5 cellular contexts compared by ENCODE assay signal in genomic region chr5:147141580-147141979, GRCh38.
DNase-seq lines count a peak whose midpoint lies in the region; TF ChIP-seq lines count a peak whose summit lies in the region.
"Not testable (repeated sequence)": the region's sequence is repeated elsewhere in the genome, so short reads cannot be mapped to it uniquely, and the experiment has no call there.

No MANE protein-coding gene starts in this region.

- peak overlapping the region; percentile 7; the same call in 1 of the 2 replicates for H3K4me2 ChIP-seq in KMS-11
- not testable (repeated sequence) for H3K4me2 ChIP-seq in neuronal stem cell (ENCODE audit: insufficient read depth, low read length, poor library complexity, severe bottlenecking)

- not testable (repeated sequence) for H2BK120ac ChIP-seq in neuronal stem cell (ENCODE audit: low read depth, low read length)

- H3K27me3 Mint-ChIP-seq in endodermal cell (ENCODE audit: insufficient read depth), result not testable (repeated sequence)

- H2BK15ac ChIP-seq in neuronal stem cell (ENCODE audit: low read length), result not testable (repeated sequence)

- WGBS in endodermal cell (ENCODE audit: insufficient coverage in 1 of 2, insufficient read length in 1 of 2), 2 experiments, result 86% methylated on average over 2 of the region's 2 CpGs; no CpG with 5 or more reads in 1 of the 2 experiments
- WGBS in neuronal stem cell (ENCODE audit: extremely low coverage in 2 of 2, insufficient read length in 2 of 2, insufficient replicate concordance in 1 of 2), 2 donors, result no CpG with 5 or more reads among the region's 2 CpGs

- H3K36me3 Mint-ChIP-seq in endodermal cell (ENCODE audit: low read depth), result peaks cover 28% of the 10 kb centered on the region

- DNase-seq in DMS53 (lab: John Stamatoyannopoulos, UW), result peak; percentile 57
- DNase-seq in NCI-H69 (lab: John Stamatoyannopoulos, UW), result peak; percentile 29
- DNase-seq in endodermal cell; neuronal stem cell (ENCODE audit: low spot score): not testable (repeated sequence)

- not testable (repeated sequence) for H3K79me2 ChIP-seq in KMS-11 (ENCODE audit: insufficient read depth, low read depth)

- H3K4me3 Mint-ChIP-seq in endodermal cell, result not testable (repeated sequence)

- not testable (repeated sequence) for H4K20me1 ChIP-seq in KMS-11 (ENCODE audit: insufficient read depth)

- H2AFZ ChIP-seq in KMS-11 (ENCODE audit: low read depth), result peak overlapping the region; percentile 25; the same call in 1 of the 2 replicates
- not testable (repeated sequence) for H2AFZ ChIP-seq in neuronal stem cell (ENCODE audit: low read length)

- peak overlapping the region; percentile 5 for H3K18ac ChIP-seq in neuronal stem cell (ENCODE audit: low read length)

- H3K9ac ChIP-seq in KMS-11; endodermal cell (ENCODE audit: extremely low read depth, low read length, poor library complexity, severe bottlenecking); neuronal stem cell (ENCODE audit: low read depth, low read length, poor library complexity): not testable (repeated sequence)

- not testable (repeated sequence) for H3K14ac ChIP-seq in neuronal stem cell (ENCODE audit: low read length)

- not testable (repeated sequence) for H2BK12ac ChIP-seq in neuronal stem cell (ENCODE audit: low read length)

- not testable (repeated sequence) for TF ChIP-seq CTCF in KMS-11 (conservative IDR thresholded peaks at IDR 0.05; ENCODE audit: low read depth, low read length); endodermal cell (conservative IDR thresholded peaks at IDR 0.05)

- H2BK5ac ChIP-seq in neuronal stem cell (ENCODE audit: low read length), result not testable (repeated sequence)

- not testable (repeated sequence) for H3K4ac ChIP-seq in neuronal stem cell (ENCODE audit: low read length)

- peaks cover 38% of the 10 kb centered on the region for H3K9me3 Mint-ChIP-seq in endodermal cell

- not testable (repeated sequence) for H3K36me3 ChIP-seq in KMS-11 (ENCODE audit: insufficient read depth); endodermal cell (ENCODE audit: control insufficient read depth, insufficient read depth, low read length); neuronal stem cell (replicated peaks in 1 of 2; ENCODE audit: control insufficient read depth in 2 of 2, insufficient read depth in 2 of 2, low read length in 2 of 2)

- not testable (repeated sequence) for H4K8ac ChIP-seq in neuronal stem cell (ENCODE audit: low read depth, low read length)

- H3K79me1 ChIP-seq in neuronal stem cell (ENCODE audit: low read depth, low read length), result not testable (repeated sequence)

- not testable (repeated sequence) for H3K27ac ChIP-seq in KMS-11; endodermal cell (ENCODE audit: low read depth, low read length); neuronal stem cell (replicated peaks; ENCODE audit: low read length)

- peaks cover 13% of the 10 kb centered on the region for H3K4me1 ChIP-seq in KMS-11 (ENCODE audit: low read depth, poor library complexity, severe bottlenecking)
- not testable (repeated sequence) for H3K4me1 ChIP-seq in endodermal cell (ENCODE audit: control insufficient read depth, insufficient read depth, low read length); neuronal stem cell (ENCODE audit: control insufficient read depth in 2 of 2, insufficient read depth in 1 of 2, low read depth in 1 of 2, low read length in 2 of 2)

- not testable (repeated sequence) for H4K91ac ChIP-seq in neuronal stem cell (ENCODE audit: low read depth, low read length, poor library complexity)

- H3K9me3 ChIP-seq in endodermal cell (ENCODE audit: control insufficient read depth, low read length), result peaks cover 37% of the 10 kb centered on the region
- H3K9me3 ChIP-seq in neuronal stem cell (replicated peaks in 1 of 2; ENCODE audit: control insufficient read depth in 2 of 2, insufficient read depth in 1 of 2, low read depth in 1 of 2, low read length in 2 of 2), result not testable (repeated sequence)

- not testable (repeated sequence) for H3K27me3 ChIP-seq in KMS-11 (ENCODE audit: insufficient read depth, low read depth); endodermal cell (ENCODE audit: control insufficient read depth, insufficient read depth, low read length, poor library complexity, severe bottlenecking); neuronal stem cell (ENCODE audit: control insufficient read depth in 3 of 3, insufficient read depth in 3 of 3, low read depth in 1 of 3, low read length in 3 of 3)

- peak overlapping the region; percentile 70 for H3K27ac Mint-ChIP-seq in endodermal cell

- H3K4me3 ChIP-seq in KMS-11 (IDR thresholded peaks at IDR 0.05; ENCODE audit: insufficient read depth, low read depth, low read length); endodermal cell (ENCODE audit: low read length); neuronal stem cell (ENCODE audit: low read length in 2 of 2): not testable (repeated sequence)

- H3K4me1 Mint-ChIP-seq in endodermal cell, result peaks cover 21% of the 10 kb centered on the region

- not testable (repeated sequence) for H3K23ac ChIP-seq in neuronal stem cell (ENCODE audit: low read depth, low read length, poor library complexity)

- H2AK5ac ChIP-seq in neuronal stem cell (ENCODE audit: low read depth, low read length), result not testable (repeated sequence)
